Comparison of ENCODE assay signal across 11 cellular contexts in the genomic region with DNA sequence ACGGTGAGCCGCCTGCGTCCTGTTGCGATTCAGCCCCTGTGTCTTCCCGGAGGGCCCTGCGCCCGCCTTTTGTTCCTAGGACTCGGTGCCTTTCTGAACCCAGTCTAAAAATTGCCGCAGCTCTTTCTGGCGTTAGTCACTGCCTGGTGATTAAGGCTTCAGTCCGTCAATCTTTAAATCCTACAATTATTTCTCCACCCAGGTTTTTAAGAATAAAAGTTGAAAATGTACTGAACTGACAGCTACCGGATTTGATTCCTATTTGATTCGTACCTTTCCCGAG. TPM values are rescaled to one million over a fixed set of nuclear protein-coding genes. Genes with fewer than 3 reads are reported as not detected.
DNase-seq lines count a peak whose midpoint lies in the region; ATAC-seq and TF ChIP-seq lines count a peak whose summit lies in the region.
"Had no signal": no experiment of that assay in that cellular context is flagged by ENCODE, and none has a peak within 500 bp of the region (broad histone marks: within the 10 kb centered on the region; RNA-seq: fewer than 3 reads in every experiment).

No MANE protein-coding gene starts in this region.

- DNase-seq in DMS53 (lab: John Stamatoyannopoulos, UW), result peak; percentile 51
- DNase-seq in DMS53 treated with DMSO at 0.1 percent for 48 hours (lab: John Stamatoyannopoulos, UW; ENCODE audit: unreplicated experiment), result no peak
- DNase-seq in activated B cell treated with CpG ODN at 0.5 μM for 24 hours, result no peak
- no peak for DNase-seq in left cardiac atrium
- no peak for DNase-seq in retinal pigment epithelial cell (ENCODE audit: low read depth)
- no peak for DNase-seq in adrenal gland
- no peak for DNase-seq in NAMALWA (ENCODE audit: low spot score)
- DNase-seq: 8988T, NCI-H2171, SIG-M5 had no signal

- POLR2A ChIA-PET in activated B cell treated with CpG ODN at 0.5 μM for 24 hours (lab: Charles Lee), result no interaction called here

- no peak for TF ChIP-seq POLR2A in adrenal gland (IDR thresholded peaks at IDR 0.05)

- peaks cover under 1% of the 10 kb centered on the region for H3K36me3 Mint-ChIP-seq in activated B cell treated with CpG ODN at 0.5 μM for 24 hours (ENCODE audit: low read depth)

- no peaks in the 10 kb centered on the region for H3K36me3 ChIP-seq in adrenal gland (replicated peaks in 1 of 2)

- TF ChIP-seq CTCF in activated B cell treated with CpG ODN at 0.5 μM for 24 hours (IDR thresholded peaks at IDR 0.05) (no peak), retinal pigment epithelial cell (conservative IDR thresholded peaks at IDR 0.05; ENCODE audit: low read depth, low read length) (no peak), adrenal gland (IDR thresholded peaks at IDR 0.05) (no peak)

- H3K27ac Mint-ChIP-seq in activated B cell treated with CpG ODN at 0.5 μM for 24 hours, result no peak overlapping the region

- no peaks in the 10 kb centered on the region for H3K9me3 ChIP-seq in adrenal gland (replicated peaks in 1 of 3)

- H3K4me3 ChIP-seq in retinal pigment epithelial cell (ENCODE audit: low read length) (peak overlapping the region; percentile 11), adrenal gland (no peak overlapping the region)

- 40 to 54% (median 41%) methylated on average over 14 of the region's 14 CpGs for WGBS in adrenal gland, 4 donors

- intact Hi-C loops in activated B cell treated with CpG ODN at 0.5 μM for 24 hours (cut with micrococcal nuclease) (no loop called here), left cardiac atrium (cut with DNase I) (no loop called here), adrenal gland (cut with DNase I) (no loop called here)

- H3K9me3 Mint-ChIP-seq in activated B cell treated with CpG ODN at 0.5 μM for 24 hours, result no peaks in the 10 kb centered on the region

- peaks cover 5% of the 10 kb centered on the region for H3K27me3 Mint-ChIP-seq in activated B cell treated with CpG ODN at 0.5 μM for 24 hours

- H3K27ac ChIP-seq in adrenal gland, result no peak overlapping the region

- ATAC-seq in activated B cell treated with CpG ODN at 0.5 μM for 24 hours (ENCODE audit: low read depth) (no peak), left cardiac atrium (peak; percentile 21 to 42), GM21515 (IDR thresholded peaks at IDR 0.05; ENCODE audit: unreplicated experiment) (no peak)

- CTCF ChIA-PET in activated B cell treated with CpG ODN at 0.5 μM for 24 hours (lab: Charles Lee), result interaction anchor here (0.6 kb wide), 1 partner anchor 335 kb away, joined by 3 read pairs; no protein-coding TSS in a partner anchor

- H3K4me3 Mint-ChIP-seq in activated B cell treated with CpG ODN at 0.5 μM for 24 hours, result peak overlapping the region; percentile 39

- peaks cover 0 to 13% of the 10 kb centered on the region in 2 donors for H3K4me1 ChIP-seq in adrenal gland (replicated peaks in 1 of 2)

- H3K4me1 Mint-ChIP-seq in activated B cell treated with CpG ODN at 0.5 μM for 24 hours, result peaks cover 9% of the 10 kb centered on the region

- no peaks in the 10 kb centered on the region for H3K27me3 ChIP-seq in adrenal gland

RNA-seq across cellular contexts. Expression of a gene that starts 16.2 kb away (rescaled TPM):
- total RNA-seq in activated B cell treated with CpG ODN at 0.5 μM for 24 hours, result 45.2 and 54.2 TPM in 2 replicates
- total RNA-seq in left cardiac atrium, result 100 to 1,000 TPM; 101 to 120 TPM
- total RNA-seq in adrenal gland, result 100 to 1,000 TPM in 5 of 8 donors, 10 to 100 TPM in 3; 75.3 to 202 (median 123) TPM
- polyA plus RNA-seq in adrenal gland, result 10 to 100 TPM; 76.8 to 98.0 (median 92.5) TPM

RNA-seq across cellular contexts. Expression of a gene that starts 43.4 kb away (rescaled TPM):
- total RNA-seq in activated B cell treated with CpG ODN at 0.5 μM for 24 hours (29.6 and 32.0 TPM in 2 replicates), left cardiac atrium (10 to 100 TPM; 11.0 to 14.2 TPM), adrenal gland (10 to 100 TPM in 7 of 8 donors, 1 to 10 TPM in 1; 7.0 to 18.6 (median 16.2) TPM)
- 10 to 100 TPM in 1 of 3 donors, 1 to 10 TPM in 2; 5.7 to 12.5 (median 9.0) TPM for polyA plus RNA-seq in adrenal gland

RNA-seq across cellular contexts. Expression of a gene that starts 43.4 kb away (rescaled TPM):
- total RNA-seq in activated B cell treated with CpG ODN at 0.5 μM for 24 hours (0.58 and 0.61 TPM in 2 replicates), left cardiac atrium (under 1 TPM in 1 of 2 donors, not detected in 1; 0.68 TPM), adrenal gland (1 to 10 TPM in 1 of 8 donors, under 1 TPM in 5, not detected in 2; 0.23 to 1.0 (median 0.45) TPM)
- under 1 TPM; 0.27 to 0.40 (median 0.35) TPM for polyA plus RNA-seq in adrenal gland

Comparison
In these comparisons a context has a peak if more than half of its experiments do, and no peak if none do; other contexts are left out.
1. ATAC-seq: peak in left cardiac atrium (2 of 2); none in activated B cell treated with CpG ODN at 0.5 μM for 24 hours (single experiment) and GM21515 (single experiment).